Comparison of ENCODE assay signal across 8 cellular contexts in the genomic region with DNA sequence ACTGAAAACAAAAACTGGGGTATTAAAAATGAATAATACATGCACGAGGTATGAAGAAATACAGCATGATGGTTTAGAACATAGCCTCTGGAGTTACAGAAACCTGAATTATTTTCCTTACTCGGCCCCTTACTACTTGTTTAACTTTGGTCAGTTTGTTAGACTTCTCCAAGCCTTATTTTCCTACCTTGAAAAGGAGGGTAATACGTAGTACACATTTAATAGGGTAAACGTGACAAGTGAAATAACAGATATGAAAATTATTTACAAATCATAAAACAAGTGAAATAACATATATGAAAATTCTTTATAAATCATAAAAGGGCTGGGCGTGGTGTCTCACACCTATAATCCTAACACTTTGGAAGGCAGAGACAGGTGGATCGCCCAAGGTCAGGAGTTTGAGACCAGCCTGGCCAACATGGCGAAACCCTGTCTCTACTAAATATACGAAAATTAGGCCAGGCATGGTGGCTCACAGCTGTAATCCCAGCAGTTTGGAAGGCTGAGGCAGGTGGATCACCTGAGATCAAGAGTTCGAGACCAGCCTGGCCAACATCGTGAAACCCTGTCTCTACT.
"Had no signal": no experiment of that assay in that cellular context is flagged by ENCODE, and none has a peak within 500 bp of the region (broad histone marks: within the 10 kb centered on the region; RNA-seq: fewer than 3 reads in every experiment).

No MANE protein-coding gene starts in this region.

- ATAC-seq: GM23338, HCT116, K562 had no signal

- H3K9me3 ChIP-seq: HAP-1 had no signal

- H3K9me3 Mint-ChIP-seq: HFFc6 had no signal

- H3K4me1 Mint-ChIP-seq: GM23338 had no signal

- H3K4me3 ChIP-seq: GM23338, HAP-1, K562 had no signal

- H3K4me3 Mint-ChIP-seq: GM23338, HFFc6 had no signal

- H3K36me3 ChIP-seq: HAP-1 had no signal

- DNase-seq: H7, HFFc6, IMR-90, KG1 had no signal

- H3K27ac Mint-ChIP-seq: GM23338, HFFc6 had no signal
